ENCODE assay signal across 9 cellular contexts in genomic region chr6:89350281-89351037, GRCh38. TPM values are rescaled to one million over a fixed set of nuclear protein-coding genes. Genes with fewer than 3 reads are reported as not detected.
A peak's percentile ranks its signal among the peaks of the same experiment; 100 is the strongest.
DNase-seq lines count a peak whose midpoint lies in the region; ATAC-seq and TF ChIP-seq lines count a peak whose summit lies in the region.
"Had no signal": no experiment of that assay in that cellular context is flagged by ENCODE, and none has a peak within 500 bp of the region (broad histone marks: within the 10 kb centered on the region; RNA-seq: fewer than 3 reads in every experiment).

No MANE protein-coding gene starts in this region.

- DNase-seq in EL (peak; percentile 35), MG63 (no peak), MCF 10A (ENCODE audit: unreplicated experiment) (no peak), glomerular visceral epithelial cell (ENCODE audit: extremely low spot score) (no peak), SHP77 treated with DMSO at 0.1 percent for 48 hours (lab: John Stamatoyannopoulos, UW) (no peak)
- DNase-seq in natural killer cell treated with Interleukin-12 subunit alpha and Interleukin-12 subunit beta and Interleukin-15 and Interleukin-18, amount 100 ng/mL, for 72 hours (ENCODE audit: low spot score) = no peak
- no peak for DNase-seq in activated effector memory CD4-positive, alpha-beta T cell treated with anti-CD3 and anti-CD28 coated beads, Interleukin-2, amount 50 U/mL, for 16 hours

- no peak for TF ChIP-seq CTCF in MCF 10A (IDR thresholded peaks at IDR 0.05; ENCODE audit: unreplicated experiment)

- intact Hi-C loops in MCF 10A (cut with micrococcal nuclease) = no loop called here

- BruUV-seq in MCF 10A (replicated peaks; lab: Mats Ljungman, UMichigan) = no TSS peak

- peak; percentile 38 for ATAC-seq in GM21526 (IDR thresholded peaks at IDR 0.05; ENCODE audit: low FRiP score, unreplicated experiment)
- no peak for ATAC-seq in natural killer cell treated with Interleukin-12 subunit alpha and Interleukin-12 subunit beta and Interleukin-15 and Interleukin-18, amount 100 ng/mL, for 72 hours

- peak overlapping the region; percentile 5; the same call in 1 of the 2 replicates for H3K4me3 ChIP-seq in MG63

- no peaks in the 10 kb centered on the region for H3K9me3 Mint-ChIP-seq in MCF 10A (ENCODE audit: unreplicated experiment)
- H3K9me3 Mint-ChIP-seq in natural killer cell treated with Interleukin-12 subunit alpha and Interleukin-12 subunit beta and Interleukin-15 and Interleukin-18, amount 100 ng/mL, for 72 hours = no peaks in the 10 kb centered on the region

- peak overlapping the region; percentile 96 for H3K4me3 Mint-ChIP-seq in MCF 10A (ENCODE audit: unreplicated experiment)
- peak overlapping the region; percentile 99 for H3K4me3 Mint-ChIP-seq in natural killer cell treated with Interleukin-12 subunit alpha and Interleukin-12 subunit beta and Interleukin-15 and Interleukin-18, amount 100 ng/mL, for 72 hours

- H3K36me3 Mint-ChIP-seq in MCF 10A (ENCODE audit: insufficient read depth, unreplicated experiment) = no peaks in the 10 kb centered on the region
- peaks cover 6% of the 10 kb centered on the region for H3K36me3 Mint-ChIP-seq in natural killer cell treated with Interleukin-12 subunit alpha and Interleukin-12 subunit beta and Interleukin-15 and Interleukin-18, amount 100 ng/mL, for 72 hours

- POLR2A ChIA-PET in MCF 10A (lab: Yijun Ruan, JAX) = interaction anchor here (1.6 to 3.3 kb wide), 5 partner anchors 204 to 387 kb away, joined by 5 to 17 read pairs (median 12); partner anchors contain the start of genes LYRM2, PM20D2 and RNGTT

- H3K27ac Mint-ChIP-seq in MCF 10A (ENCODE audit: low read depth, unreplicated experiment) = no peak overlapping the region
- H3K27ac Mint-ChIP-seq in natural killer cell treated with Interleukin-12 subunit alpha and Interleukin-12 subunit beta and Interleukin-15 and Interleukin-18, amount 100 ng/mL, for 72 hours = peak overlapping the region; percentile 95 to 96

- CTCF ChIA-PET in MCF 10A (lab: Yijun Ruan, JAX) = interaction anchor here (0.7 to 4.2 kb wide), 8 partner anchors 11 to 368 kb away, joined by 3 to 34 read pairs (median 5); no protein-coding TSS in a partner anchor

- peaks cover 22% of the 10 kb centered on the region for H3K4me1 Mint-ChIP-seq in MCF 10A (ENCODE audit: insufficient read depth, unreplicated experiment)
- H3K4me1 Mint-ChIP-seq in natural killer cell treated with Interleukin-12 subunit alpha and Interleukin-12 subunit beta and Interleukin-15 and Interleukin-18, amount 100 ng/mL, for 72 hours (ENCODE audit: low read depth in 2 of 2) = peaks cover 57 to 64% of the 10 kb centered on the region in 2 donors

- no peaks in the 10 kb centered on the region for H3K27me3 Mint-ChIP-seq in MCF 10A (ENCODE audit: insufficient read depth, unreplicated experiment)
- no peaks in the 10 kb centered on the region for H3K27me3 Mint-ChIP-seq in natural killer cell treated with Interleukin-12 subunit alpha and Interleukin-12 subunit beta and Interleukin-15 and Interleukin-18, amount 100 ng/mL, for 72 hours

- H3K27me3 ChIP-seq in MG63 = no peaks in the 10 kb centered on the region
- H3K27me3 ChIP-seq: SJSA1 had no signal

- H3K9me3 ChIP-seq in MG63 = no peaks in the 10 kb centered on the region
- H3K9me3 ChIP-seq: SJSA1 had no signal

- peaks cover 6% of the 10 kb centered on the region for H3K36me3 ChIP-seq in MG63

RNA-seq across cellular contexts. Expression of gene UBE2J1, which starts 2.1 kb away (rescaled TPM):
- total RNA-seq in MG63 (2014; rRNA removed; shearing (Covaris generic); ENCODE audit: low replicate concordance) = 42.3 and 69.9 TPM in 2 replicates
- 39.0 and 40.0 TPM in 2 replicates for total RNA-seq in MCF 10A (2022)
- 10 to 100 TPM; 31.1 to 35.0 TPM for total RNA-seq in natural killer cell treated with Interleukin-12 subunit alpha and Interleukin-12 subunit beta and Interleukin-15 and Interleukin-18, amount 100 ng/mL, for 72 hours

RNA-seq across cellular contexts. Expression of gene GABRR2, which starts 35.4 kb away (rescaled TPM):
- total RNA-seq in MG63 (2014; rRNA removed; shearing (Covaris generic); ENCODE audit: low replicate concordance) = not detected in 2 replicates
- not detected in 2 replicates for total RNA-seq in MCF 10A (2022)
- 1 to 10 TPM; 1.0 to 1.9 TPM for total RNA-seq in natural killer cell treated with Interleukin-12 subunit alpha and Interleukin-12 subunit beta and Interleukin-15 and Interleukin-18, amount 100 ng/mL, for 72 hours
- total RNA-seq: SJSA1 had no signal
